In genomic region chr1:32199043-32199716, GRCh38 we compare ENCODE assay signal across 8 cellular contexts. TPM values are rescaled to one million over a fixed set of nuclear protein-coding genes. Genes with fewer than 3 reads are reported as not detected.
DNase-seq lines count a peak whose midpoint lies in the region; ATAC-seq and TF ChIP-seq lines count a peak whose summit lies in the region.
"Had no signal": no experiment of that assay in that cellular context is flagged by ENCODE, and none has a peak within 500 bp of the region (broad histone marks: within the 10 kb centered on the region; RNA-seq: fewer than 3 reads in every experiment).

No MANE protein-coding gene starts in this region.

- H3F3A ChIP-seq in DOHH2 (ENCODE audit: control insufficient read depth, insufficient read depth): peaks cover 9% of the 10 kb centered on the region; the same call in 1 of the 2 replicates

- peaks cover 60% of the 10 kb centered on the region for H3K36me3 Mint-ChIP-seq in activated T-helper 2 cell treated with anti-CD3 and anti-CD28 coated beads, Interferon-gamma antibody, Interleukin-2, Interleukin-4, amounts not matched to agents 10 μg/mL and 5 μg/mL and 100 μg/mL, durations not matched to agents 14 hours and 24 hours and 36 hours (ENCODE audit: low read depth)
- H3K36me3 Mint-ChIP-seq in nephron (ENCODE audit: low read depth): peaks cover 15% of the 10 kb centered on the region

- H3K27ac Mint-ChIP-seq in activated T-helper 2 cell treated with anti-CD3 and anti-CD28 coated beads, Interferon-gamma antibody, Interleukin-2, Interleukin-4, amounts not matched to agents 10 μg/mL and 5 μg/mL and 100 μg/mL, durations not matched to agents 14 hours and 24 hours and 36 hours: peak overlapping the region; percentile 24
- peak overlapping the region; percentile 23 to 98 (median 43) for H3K27ac Mint-ChIP-seq in nephron

- no peaks in the 10 kb centered on the region for H3K9me3 ChIP-seq in DOHH2 (ENCODE audit: control insufficient read depth, insufficient read depth, low read length)

- no peak for TF ChIP-seq CTCF in DOHH2 (IDR thresholded peaks at IDR 0.05; ENCODE audit: low read depth, low read length, poor library complexity, severe bottlenecking)
- TF ChIP-seq CTCF in nephron (IDR thresholded peaks at IDR 0.05; ENCODE audit: unreplicated experiment in 3 of 3): no peak

- H3K79me2 ChIP-seq in DOHH2 (ENCODE audit: control insufficient read depth, low read length): no peaks in the 10 kb centered on the region

- peaks cover 36% of the 10 kb centered on the region for H3K4me1 ChIP-seq in DOHH2 (ENCODE audit: control insufficient read depth, low read length)

- peak overlapping the region; percentile 86; the same call in 1 of the 2 replicates for H3K4me3 ChIP-seq in DOHH2 (ENCODE audit: low read length)

- H3K4me2 ChIP-seq in DOHH2 (ENCODE audit: low read length): peak overlapping the region; percentile 83

- no peaks in the 10 kb centered on the region for H3K9me3 Mint-ChIP-seq in activated T-helper 2 cell treated with anti-CD3 and anti-CD28 coated beads, Interferon-gamma antibody, Interleukin-2, Interleukin-4, amounts not matched to agents 10 μg/mL and 5 μg/mL and 100 μg/mL, durations not matched to agents 14 hours and 24 hours and 36 hours
- no peaks in the 10 kb centered on the region for H3K9me3 Mint-ChIP-seq in nephron

- peaks cover 69% of the 10 kb centered on the region for H3K4me1 Mint-ChIP-seq in activated T-helper 2 cell treated with anti-CD3 and anti-CD28 coated beads, Interferon-gamma antibody, Interleukin-2, Interleukin-4, amounts not matched to agents 10 μg/mL and 5 μg/mL and 100 μg/mL, durations not matched to agents 14 hours and 24 hours and 36 hours (ENCODE audit: low read depth)
- peaks cover 36% of the 10 kb centered on the region for H3K4me1 Mint-ChIP-seq in nephron

- no peaks in the 10 kb centered on the region for H4K20me1 ChIP-seq in DOHH2 (ENCODE audit: control insufficient read depth, insufficient read depth, low read depth, low read length)

- H3K36me3 ChIP-seq in DOHH2 (ENCODE audit: control insufficient read depth, low read length): peaks cover 43% of the 10 kb centered on the region

- intact Hi-C loops in activated T-helper 2 cell treated with anti-CD3 and anti-CD28 coated beads, Interferon-gamma antibody, Interleukin-2, Interleukin-4, amounts not matched to agents 10 μg/mL and 5 μg/mL and 100 μg/mL, durations not matched to agents 14 hours and 24 hours and 36 hours (cut with micrococcal nuclease): no loop called here

- no peaks in the 10 kb centered on the region for H3K9me2 ChIP-seq in DOHH2 (replicated peaks; ENCODE audit: control insufficient read depth, low read length)

- no peaks in the 10 kb centered on the region for H3K27me3 Mint-ChIP-seq in activated T-helper 2 cell treated with anti-CD3 and anti-CD28 coated beads, Interferon-gamma antibody, Interleukin-2, Interleukin-4, amounts not matched to agents 10 μg/mL and 5 μg/mL and 100 μg/mL, durations not matched to agents 14 hours and 24 hours and 36 hours (ENCODE audit: low read depth)
- H3K27me3 Mint-ChIP-seq in nephron (ENCODE audit: low read depth): no peaks in the 10 kb centered on the region

- no peak overlapping the region for H3K27ac ChIP-seq in DOHH2 (ENCODE audit: low read depth, low read length)

- H3K27me3 ChIP-seq in DOHH2 (ENCODE audit: control insufficient read depth, low read length): no peaks in the 10 kb centered on the region

- ATAC-seq in GM19023 (IDR thresholded peaks at IDR 0.05; ENCODE audit: unreplicated experiment): no peak

- DNase-seq in activated T-helper 2 cell treated with anti-CD3 and anti-CD28 coated beads, Interferon-gamma antibody, Interleukin-2, Interleukin-4, amounts not matched to agents 10 μg/mL and 5 μg/mL and 100 μg/mL, durations not matched to agents 14 hours and 24 hours and 36 hours (ENCODE audit: low spot score): no peak
- DNase-seq in glomerular visceral epithelial cell (ENCODE audit: extremely low spot score): no peak
- no peak for DNase-seq in SKM-1 (lab: John Stamatoyannopoulos, UW; ENCODE audit: unreplicated experiment)
- DNase-seq: stimulated activated CD4-positive, alpha-beta T cell treated with anti-CD3 and anti-CD28 coated beads, Interleukin-1b, Interleukin-23, amount 100 ng/mL, for 48 hours had no signal

- H3K4me3 Mint-ChIP-seq in activated T-helper 2 cell treated with anti-CD3 and anti-CD28 coated beads, Interferon-gamma antibody, Interleukin-2, Interleukin-4, amounts not matched to agents 10 μg/mL and 5 μg/mL and 100 μg/mL, durations not matched to agents 14 hours and 24 hours and 36 hours (ENCODE audit: low read depth): peak overlapping the region; percentile 23
- peak overlapping the region; percentile 27 to 93 (median 85) for H3K4me3 Mint-ChIP-seq in nephron

RNA-seq across cellular contexts. Expression of gene CCDC28B, which starts 1.2 kb away (rescaled TPM):
- total RNA-seq in activated T-helper 2 cell treated with anti-CD3 and anti-CD28 coated beads, Interferon-gamma antibody, Interleukin-2, Interleukin-4, amounts not matched to agents 10 μg/mL and 5 μg/mL and 100 μg/mL, durations not matched to agents 14 hours and 24 hours and 36 hours: 39.1 and 44.0 TPM in 2 replicates

RNA-seq across cellular contexts. Expression of gene IQCC, which starts 6.3 kb away (rescaled TPM):
- total RNA-seq in activated T-helper 2 cell treated with anti-CD3 and anti-CD28 coated beads, Interferon-gamma antibody, Interleukin-2, Interleukin-4, amounts not matched to agents 10 μg/mL and 5 μg/mL and 100 μg/mL, durations not matched to agents 14 hours and 24 hours and 36 hours: 5.0 and 5.4 TPM in 2 replicates

RNA-seq across cellular contexts. Expression of gene DCDC2B, which starts 9.7 kb away (rescaled TPM):
- 0.14 TPM in 1 of 2 replicates, not detected in the other for total RNA-seq in activated T-helper 2 cell treated with anti-CD3 and anti-CD28 coated beads, Interferon-gamma antibody, Interleukin-2, Interleukin-4, amounts not matched to agents 10 μg/mL and 5 μg/mL and 100 μg/mL, durations not matched to agents 14 hours and 24 hours and 36 hours
- total RNA-seq: aorta had no signal

RNA-seq across cellular contexts. Expression of gene TXLNA, which starts 19.7 kb away (rescaled TPM):
- total RNA-seq in activated T-helper 2 cell treated with anti-CD3 and anti-CD28 coated beads, Interferon-gamma antibody, Interleukin-2, Interleukin-4, amounts not matched to agents 10 μg/mL and 5 μg/mL and 100 μg/mL, durations not matched to agents 14 hours and 24 hours and 36 hours: 98.6 and 101 TPM in 2 replicates

RNA-seq across cellular contexts. Expression of gene TMEM234, which starts 23.0 kb away (rescaled TPM):
- 10.7 and 12.1 TPM in 2 replicates for total RNA-seq in activated T-helper 2 cell treated with anti-CD3 and anti-CD28 coated beads, Interferon-gamma antibody, Interleukin-2, Interleukin-4, amounts not matched to agents 10 μg/mL and 5 μg/mL and 100 μg/mL, durations not matched to agents 14 hours and 24 hours and 36 hours
